ENCODE assay signal across 1 cellular context in the genomic region with DNA sequence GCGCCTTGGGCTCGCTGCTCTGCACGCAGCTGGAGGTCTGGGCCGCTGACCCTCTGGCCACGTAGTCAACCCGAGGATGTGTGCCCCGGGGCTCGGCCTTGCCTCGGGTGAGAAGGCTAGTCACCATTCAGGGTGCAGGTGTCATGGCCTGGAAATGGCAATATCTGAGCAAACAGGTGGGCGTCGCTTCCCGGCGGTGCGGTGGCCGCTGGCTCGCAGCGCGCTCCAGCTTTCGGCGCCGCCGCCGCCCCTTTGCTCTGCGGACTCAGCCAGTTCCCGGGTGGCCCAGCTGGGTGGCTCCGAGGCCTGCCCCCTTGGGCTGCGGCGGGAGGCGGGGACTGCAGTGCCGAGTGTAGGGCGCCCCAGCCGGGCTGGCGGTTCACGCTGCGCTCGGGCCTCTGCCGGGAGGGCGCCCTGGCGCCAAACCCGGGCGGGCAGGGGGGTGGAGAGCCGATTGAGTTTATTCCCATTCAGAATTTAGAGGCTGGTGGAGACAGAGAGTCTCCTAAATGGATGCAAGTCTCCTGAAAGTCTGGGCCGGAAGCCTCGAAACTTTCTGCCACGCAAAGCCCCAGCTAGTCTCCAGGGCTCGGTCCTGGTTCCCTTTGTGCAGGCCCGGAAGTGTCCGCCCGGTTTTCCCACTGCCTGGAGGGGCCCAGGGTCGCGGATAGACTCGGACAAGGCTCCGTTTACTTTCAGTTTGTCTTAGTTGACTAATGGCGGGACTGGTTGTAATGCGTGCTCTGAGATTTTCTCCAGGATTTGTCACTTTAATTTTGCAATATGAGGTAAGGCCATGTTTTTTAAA.
TF ChIP-seq lines count a peak whose summit lies in the region.

No MANE protein-coding gene starts in this region.

TF ChIP-seq in HepG2, 621 proteins besides CTCF, POLR2A, EP300 and RAD21 (continued from another document and continues in another):
- TF ChIP-seq ZNF224 (CRISPR knock-in tag; IDR thresholded peaks at IDR 0.05): peak; percentile 55; the same call in 1 of the 2 replicates
- peak; percentile 57 for TF ChIP-seq IKZF4 (CRISPR knock-in tag; IDR thresholded peaks at IDR 0.05; ENCODE audit: borderline replicate concordance, low read depth, not compliant biosample characterization)
- TF ChIP-seq PHF8 (CRISPR knock-in tag; IDR thresholded peaks at IDR 0.05): peak; percentile 74
- TF ChIP-seq, protein P1, sequence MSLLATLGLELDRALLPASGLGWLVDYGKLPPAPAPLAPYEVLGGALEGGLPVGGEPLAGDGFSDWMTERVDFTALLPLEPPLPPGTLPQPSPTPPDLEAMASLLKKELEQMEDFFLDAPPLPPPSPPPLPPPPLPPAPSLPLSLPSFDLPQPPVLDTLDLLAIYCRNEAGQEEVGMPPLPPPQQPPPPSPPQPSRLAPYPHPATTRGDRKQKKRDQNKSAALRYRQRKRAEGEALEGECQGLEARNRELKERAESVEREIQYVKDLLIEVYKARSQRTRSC (CRISPR knock-in tag; IDR thresholded peaks at IDR 0.05; ENCODE audit: low read depth): 0 out of 2 replicates have a peak, but pooled peaks have one; percentile 28
- no peak for TF ChIP-seq CHD2 (IDR thresholded peaks at IDR 0.05; ENCODE audit: low read depth, low read length)
- TF ChIP-seq, protein P2, sequence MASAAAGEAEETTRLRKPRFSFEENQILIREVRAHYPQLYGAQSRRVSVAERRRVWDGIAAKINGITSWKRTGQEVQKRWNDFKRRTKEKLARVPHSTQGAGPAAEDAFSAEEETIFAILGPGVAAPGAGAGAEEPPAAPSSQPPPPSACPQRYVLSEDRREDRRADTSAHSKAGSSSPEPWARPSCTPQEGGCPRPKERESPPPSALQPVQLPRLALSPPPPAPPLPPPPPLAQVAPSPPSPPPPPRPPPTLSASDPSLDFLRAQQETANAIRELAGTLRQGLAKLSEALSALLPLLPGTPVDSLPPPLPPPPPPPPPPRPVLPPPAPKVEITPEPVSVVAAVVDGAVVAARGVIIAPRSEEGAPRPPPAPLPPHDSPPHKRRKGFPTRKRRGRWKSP (CRISPR knock-in tag; IDR thresholded peaks at IDR 0.05): peak; percentile 76
- TF ChIP-seq MIER3 (CRISPR knock-in tag; IDR thresholded peaks at IDR 0.05; ENCODE audit: borderline replicate concordance): no peak
- TF ChIP-seq, protein P3, sequence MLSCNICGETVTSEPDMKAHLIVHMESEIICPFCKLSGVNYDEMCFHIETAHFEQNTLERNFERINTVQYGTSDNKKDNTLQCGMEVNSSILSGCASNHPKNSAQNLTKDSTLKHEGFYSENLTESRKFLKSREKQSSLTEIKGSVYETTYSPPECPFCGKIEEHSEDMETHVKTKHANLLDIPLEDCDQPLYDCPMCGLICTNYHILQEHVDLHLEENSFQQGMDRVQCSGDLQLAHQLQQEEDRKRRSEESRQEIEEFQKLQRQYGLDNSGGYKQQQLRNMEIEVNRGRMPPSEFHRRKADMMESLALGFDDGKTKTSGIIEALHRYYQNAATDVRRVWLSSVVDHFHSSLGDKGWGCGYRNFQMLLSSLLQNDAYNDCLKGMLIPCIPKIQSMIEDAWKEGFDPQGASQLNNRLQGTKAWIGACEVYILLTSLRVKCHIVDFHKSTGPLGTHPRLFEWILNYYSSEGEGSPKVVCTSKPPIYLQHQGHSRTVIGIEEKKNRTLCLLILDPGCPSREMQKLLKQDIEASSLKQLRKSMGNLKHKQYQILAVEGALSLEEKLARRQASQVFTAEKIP (CRISPR knock-in tag; IDR thresholded peaks at IDR 0.05; ENCODE audit: borderline replicate concordance): no peak
- peak; percentile 70; the same call in 1 of the 2 replicates for TF ChIP-seq HES4 (CRISPR knock-in tag; IDR thresholded peaks at IDR 0.05; ENCODE audit: borderline replicate concordance)
- TF ChIP-seq ZNF263 (CRISPR knock-in tag; IDR thresholded peaks at IDR 0.05): no peak
- TF ChIP-seq CC2D1A (CRISPR knock-in tag; IDR thresholded peaks at IDR 0.05): no peak
- peak; percentile 42; the same call in 1 of the 2 replicates for TF ChIP-seq KAT8 (CRISPR knock-in tag; IDR thresholded peaks at IDR 0.05)
- TF ChIP-seq ZNF251 (CRISPR knock-in tag; IDR thresholded peaks at IDR 0.05): no peak
- no peak for TF ChIP-seq SATB2 (CRISPR knock-in tag; IDR thresholded peaks at IDR 0.05)
- TF ChIP-seq ZNF839 (CRISPR knock-in tag; IDR thresholded peaks at IDR 0.05; ENCODE audit: borderline replicate concordance): 0 out of 2 replicates have a peak, but pooled peaks have one; percentile 50
- TF ChIP-seq ZNF510 (CRISPR knock-in tag; IDR thresholded peaks at IDR 0.05; ENCODE audit: low read depth): no peak
- TF ChIP-seq, protein P4, sequence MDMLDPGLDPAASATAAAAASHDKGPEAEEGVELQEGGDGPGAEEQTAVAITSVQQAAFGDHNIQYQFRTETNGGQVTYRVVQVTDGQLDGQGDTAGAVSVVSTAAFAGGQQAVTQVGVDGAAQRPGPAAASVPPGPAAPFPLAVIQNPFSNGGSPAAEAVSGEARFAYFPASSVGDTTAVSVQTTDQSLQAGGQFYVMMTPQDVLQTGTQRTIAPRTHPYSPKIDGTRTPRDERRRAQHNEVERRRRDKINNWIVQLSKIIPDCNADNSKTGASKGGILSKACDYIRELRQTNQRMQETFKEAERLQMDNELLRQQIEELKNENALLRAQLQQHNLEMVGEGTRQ (IDR thresholded peaks at IDR 0.05; ENCODE audit: low read depth, low read length): no peak
- TF ChIP-seq, protein P4 (CRISPR knock-in tag; IDR thresholded peaks at IDR 0.05; ENCODE audit: borderline replicate concordance): no peak
- TF ChIP-seq MAZ (IDR thresholded peaks at IDR 0.05; ENCODE audit: borderline replicate concordance, low read depth, low read length): no peak
- TF ChIP-seq MAZ (CRISPR knock-in tag; IDR thresholded peaks at IDR 0.05; ENCODE audit: low read depth): 0 out of 2 replicates have a peak, but pooled peaks have one; percentile 34
- TF ChIP-seq, protein P5, sequence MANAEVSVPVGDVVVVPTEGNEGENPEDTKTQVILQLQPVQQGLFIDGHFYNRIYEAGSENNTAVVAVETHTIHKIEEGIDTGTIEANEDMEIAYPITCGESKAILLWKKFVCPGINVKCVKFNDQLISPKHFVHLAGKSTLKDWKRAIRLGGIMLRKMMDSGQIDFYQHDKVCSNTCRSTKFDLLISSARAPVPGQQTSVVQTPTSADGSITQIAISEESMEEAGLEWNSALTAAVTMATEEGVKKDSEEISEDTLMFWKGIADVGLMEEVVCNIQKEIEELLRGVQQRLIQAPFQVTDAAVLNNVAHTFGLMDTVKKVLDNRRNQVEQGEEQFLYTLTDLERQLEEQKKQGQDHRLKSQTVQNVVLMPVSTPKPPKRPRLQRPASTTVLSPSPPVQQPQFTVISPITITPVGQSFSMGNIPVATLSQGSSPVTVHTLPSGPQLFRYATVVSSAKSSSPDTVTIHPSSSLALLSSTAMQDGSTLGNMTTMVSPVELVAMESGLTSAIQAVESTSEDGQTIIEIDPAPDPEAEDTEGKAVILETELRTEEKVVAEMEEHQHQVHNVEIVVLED (CRISPR knock-in tag; IDR thresholded peaks at IDR 0.05; ENCODE audit: borderline replicate concordance): peak; percentile 30; the same call in 1 of the 2 replicates
- TF ChIP-seq SPEN (CRISPR knock-in tag; IDR thresholded peaks at IDR 0.05; ENCODE audit: low read depth): peak; percentile 49; the same call in 1 of the 2 replicates
- no peak for TF ChIP-seq ZNF350 (CRISPR knock-in tag; IDR thresholded peaks at IDR 0.05; ENCODE audit: borderline replicate concordance, low read depth)
- peak; percentile 70 for TF ChIP-seq ZNF563 (CRISPR knock-in tag; IDR thresholded peaks at IDR 0.05)
- TF ChIP-seq ZNF746 (CRISPR knock-in tag; IDR thresholded peaks at IDR 0.05): no peak
- TF ChIP-seq ZNF605 (CRISPR knock-in tag; IDR thresholded peaks at IDR 0.05): peak; percentile 72; the same call in 1 of the 2 replicates
- TF ChIP-seq, protein P6, sequence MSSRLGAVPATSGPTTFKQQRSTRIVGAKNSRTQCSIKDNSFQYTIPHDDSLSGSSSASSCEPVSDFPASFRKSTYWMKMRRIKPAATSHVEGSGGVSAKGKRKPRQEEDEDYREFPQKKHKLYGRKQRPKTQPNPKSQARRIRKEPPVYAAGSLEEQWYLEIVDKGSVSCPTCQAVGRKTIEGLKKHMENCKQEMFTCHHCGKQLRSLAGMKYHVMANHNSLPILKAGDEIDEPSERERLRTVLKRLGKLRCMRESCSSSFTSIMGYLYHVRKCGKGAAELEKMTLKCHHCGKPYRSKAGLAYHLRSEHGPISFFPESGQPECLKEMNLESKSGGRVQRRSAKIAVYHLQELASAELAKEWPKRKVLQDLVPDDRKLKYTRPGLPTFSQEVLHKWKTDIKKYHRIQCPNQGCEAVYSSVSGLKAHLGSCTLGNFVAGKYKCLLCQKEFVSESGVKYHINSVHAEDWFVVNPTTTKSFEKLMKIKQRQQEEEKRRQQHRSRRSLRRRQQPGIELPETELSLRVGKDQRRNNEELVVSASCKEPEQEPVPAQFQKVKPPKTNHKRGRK (CRISPR knock-in tag; IDR thresholded peaks at IDR 0.05): peak; percentile 66; the same call in 1 of the 2 replicates
- no peak; the same call in 1 of the 2 replicates for TF ChIP-seq ETV5 (CRISPR knock-in tag; IDR thresholded peaks at IDR 0.05; ENCODE audit: borderline replicate concordance)
- TF ChIP-seq ELF4 (CRISPR knock-in tag; IDR thresholded peaks at IDR 0.05; ENCODE audit: borderline replicate concordance): no peak
- TF ChIP-seq MED13 (CRISPR knock-in tag; IDR thresholded peaks at IDR 0.05): no peak
- TF ChIP-seq, protein P7, sequence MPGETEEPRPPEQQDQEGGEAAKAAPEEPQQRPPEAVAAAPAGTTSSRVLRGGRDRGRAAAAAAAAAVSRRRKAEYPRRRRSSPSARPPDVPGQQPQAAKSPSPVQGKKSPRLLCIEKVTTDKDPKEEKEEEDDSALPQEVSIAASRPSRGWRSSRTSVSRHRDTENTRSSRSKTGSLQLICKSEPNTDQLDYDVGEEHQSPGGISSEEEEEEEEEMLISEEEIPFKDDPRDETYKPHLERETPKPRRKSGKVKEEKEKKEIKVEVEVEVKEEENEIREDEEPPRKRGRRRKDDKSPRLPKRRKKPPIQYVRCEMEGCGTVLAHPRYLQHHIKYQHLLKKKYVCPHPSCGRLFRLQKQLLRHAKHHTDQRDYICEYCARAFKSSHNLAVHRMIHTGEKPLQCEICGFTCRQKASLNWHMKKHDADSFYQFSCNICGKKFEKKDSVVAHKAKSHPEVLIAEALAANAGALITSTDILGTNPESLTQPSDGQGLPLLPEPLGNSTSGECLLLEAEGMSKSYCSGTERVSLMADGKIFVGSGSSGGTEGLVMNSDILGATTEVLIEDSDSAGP (CRISPR knock-in tag; IDR thresholded peaks at IDR 0.05; ENCODE audit: borderline replicate concordance): peak; percentile 78; the same call in 1 of the 2 replicates
- TF ChIP-seq PTBP1 (IDR thresholded peaks at IDR 0.05; ENCODE audit: low read depth, low read length, poor library complexity, severe bottlenecking): no peak
- no peak for TF ChIP-seq HHEX (CRISPR knock-in tag; IDR thresholded peaks at IDR 0.05)
- TF ChIP-seq, protein P8, sequence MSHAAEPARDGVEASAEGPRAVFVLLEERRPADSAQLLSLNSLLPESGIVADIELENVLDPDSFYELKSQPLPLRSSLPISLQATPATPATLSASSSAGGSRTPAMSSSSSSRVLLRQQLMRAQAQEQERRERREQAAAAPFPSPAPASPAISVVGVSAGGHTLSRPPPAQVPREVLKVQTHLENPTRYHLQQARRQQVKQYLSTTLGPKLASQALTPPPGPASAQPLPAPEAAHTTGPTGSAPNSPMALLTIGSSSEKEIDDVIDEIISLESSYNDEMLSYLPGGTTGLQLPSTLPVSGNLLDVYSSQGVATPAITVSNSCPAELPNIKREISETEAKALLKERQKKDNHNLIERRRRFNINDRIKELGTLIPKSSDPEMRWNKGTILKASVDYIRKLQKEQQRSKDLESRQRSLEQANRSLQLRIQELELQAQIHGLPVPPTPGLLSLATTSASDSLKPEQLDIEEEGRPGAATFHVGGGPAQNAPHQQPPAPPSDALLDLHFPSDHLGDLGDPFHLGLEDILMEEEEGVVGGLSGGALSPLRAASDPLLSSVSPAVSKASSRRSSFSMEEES (CRISPR knock-in tag; IDR thresholded peaks at IDR 0.05): no peak
- TF ChIP-seq RFX3 (CRISPR knock-in tag; IDR thresholded peaks at IDR 0.05): no peak
- TF ChIP-seq MIER2 (CRISPR knock-in tag; IDR thresholded peaks at IDR 0.05): no peak
- TF ChIP-seq, protein P9, sequence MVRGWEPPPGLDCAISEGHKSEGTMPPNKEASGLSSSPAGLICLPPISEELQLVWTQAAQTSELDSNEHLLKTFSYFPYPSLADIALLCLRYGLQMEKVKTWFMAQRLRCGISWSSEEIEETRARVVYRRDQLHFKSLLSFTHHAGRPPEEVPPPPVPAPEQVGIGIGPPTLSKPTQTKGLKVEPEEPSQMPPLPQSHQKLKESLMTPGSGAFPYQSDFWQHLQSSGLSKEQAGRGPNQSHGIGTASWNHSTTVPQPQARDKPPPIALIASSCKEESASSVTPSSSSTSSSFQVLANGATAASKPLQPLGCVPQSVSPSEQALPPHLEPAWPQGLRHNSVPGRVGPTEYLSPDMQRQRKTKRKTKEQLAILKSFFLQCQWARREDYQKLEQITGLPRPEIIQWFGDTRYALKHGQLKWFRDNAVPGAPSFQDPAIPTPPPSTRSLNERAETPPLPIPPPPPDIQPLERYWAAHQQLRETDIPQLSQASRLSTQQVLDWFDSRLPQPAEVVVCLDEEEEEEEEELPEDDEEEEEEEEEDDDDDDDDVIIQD (CRISPR knock-in tag; IDR thresholded peaks at IDR 0.05; ENCODE audit: low read depth): no peak
- TF ChIP-seq ZNF556 (CRISPR knock-in tag; IDR thresholded peaks at IDR 0.05; ENCODE audit: borderline replicate concordance): 0 out of 2 replicates have a peak, but pooled peaks have one; percentile 22
- TF ChIP-seq NFIC (IDR thresholded peaks at IDR 0.05; ENCODE audit: low read length): no peak
- no peak for TF ChIP-seq TRIM24 (CRISPR knock-in tag; IDR thresholded peaks at IDR 0.05)
- TF ChIP-seq NONO (IDR thresholded peaks at IDR 0.05): no peak
- peak; percentile 49; the same call in 1 of the 2 replicates for TF ChIP-seq NONO (CRISPR knock-in tag; conservative IDR thresholded peaks at IDR 0.05)
- TF ChIP-seq CREB1 (IDR thresholded peaks at IDR 0.05): no peak
- TF ChIP-seq CREB1 (CRISPR knock-in tag; IDR thresholded peaks at IDR 0.05): no peak
- TF ChIP-seq, protein P10, sequence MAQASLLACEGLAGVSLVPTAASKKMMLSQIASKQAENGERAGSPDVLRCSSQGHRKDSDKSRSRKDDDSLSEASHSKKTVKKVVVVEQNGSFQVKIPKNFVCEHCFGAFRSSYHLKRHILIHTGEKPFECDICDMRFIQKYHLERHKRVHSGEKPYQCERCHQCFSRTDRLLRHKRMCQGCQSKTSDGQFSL (CRISPR knock-in tag; IDR thresholded peaks at IDR 0.05): no peak
- TF ChIP-seq SMC3 (IDR thresholded peaks at IDR 0.05; ENCODE audit: low read length): no peak
- TF ChIP-seq TBL1XR1 (IDR thresholded peaks at IDR 0.05; ENCODE audit: borderline replicate concordance, low read length, partially characterized antibody): no peak
